ENCODE assay signal across 13 cellular contexts in genomic region chr17:50902768-50903353, GRCh38. TPM values are rescaled to one million over a fixed set of nuclear protein-coding genes. Genes with fewer than 3 reads are reported as not detected.
DNase-seq lines count a peak whose midpoint lies in the region; ATAC-seq, FAIRE-seq and TF ChIP-seq lines count a peak whose summit lies in the region.
"Had no signal": no experiment of that assay in that cellular context is flagged by ENCODE, and none has a peak within 500 bp of the region (broad histone marks: within the 10 kb centered on the region; RNA-seq: fewer than 3 reads in every experiment).

No MANE protein-coding gene starts in this region.

- H3K36me3 Mint-ChIP-seq in activated naive CD4-positive, alpha-beta T cell treated with anti-CD3 and anti-CD28 coated beads, Interleukin-2, amount 50 U/mL, for 24 hours: no peaks in the 10 kb centered on the region
- H3K36me3 Mint-ChIP-seq in astrocyte (ENCODE audit: low read depth, unreplicated experiment) (no peaks in the 10 kb centered on the region), mesothelial cell of epicardium (no peaks in the 10 kb centered on the region)
- H3K36me3 Mint-ChIP-seq in stimulated activated memory B cell treated with anti-CD40 and anti-IgM and Interleukin-4, amounts not matched to agents 10 μg/mL and 1 μg/mL and 100 μg/mL, for 72 hours: no peaks in the 10 kb centered on the region

- no peak for TF ChIP-seq POLR2A in transverse colon (IDR thresholded peaks at IDR 0.05)

- TF ChIP-seq CTCF in astrocyte (IDR thresholded peaks at IDR 0.05; ENCODE audit: insufficient read depth, low read depth, low read length) (no peak), mesothelial cell of epicardium (IDR thresholded peaks at IDR 0.05; ENCODE audit: unreplicated experiment) (no peak), transverse colon (IDR thresholded peaks at IDR 0.05) (no peak)

- WGBS in transverse colon (ENCODE audit: low coverage in 1 of 2), 2 donors: 60 to 82% methylated on average over 2 to 8 of the region's 8 CpGs

- no peaks in the 10 kb centered on the region for H3K27me3 Mint-ChIP-seq in activated naive CD4-positive, alpha-beta T cell treated with anti-CD3 and anti-CD28 coated beads, Interleukin-2, amount 50 U/mL, for 24 hours
- H3K27me3 Mint-ChIP-seq in astrocyte (ENCODE audit: low read depth, unreplicated experiment): peaks cover 3% of the 10 kb centered on the region
- no peaks in the 10 kb centered on the region for H3K27me3 Mint-ChIP-seq in mesothelial cell of epicardium (ENCODE audit: low read depth)
- H3K27me3 Mint-ChIP-seq in stimulated activated memory B cell treated with anti-CD40 and anti-IgM and Interleukin-4, amounts not matched to agents 10 μg/mL and 1 μg/mL and 100 μg/mL, for 72 hours: no peaks in the 10 kb centered on the region

- no peaks in the 10 kb centered on the region for H3K9me3 Mint-ChIP-seq in activated naive CD4-positive, alpha-beta T cell treated with anti-CD3 and anti-CD28 coated beads, Interleukin-2, amount 50 U/mL, for 24 hours
- no peaks in the 10 kb centered on the region for H3K9me3 Mint-ChIP-seq in astrocyte (ENCODE audit: unreplicated experiment)
- H3K9me3 Mint-ChIP-seq in mesothelial cell of epicardium: no peaks in the 10 kb centered on the region
- no peaks in the 10 kb centered on the region for H3K9me3 Mint-ChIP-seq in stimulated activated memory B cell treated with anti-CD40 and anti-IgM and Interleukin-4, amounts not matched to agents 10 μg/mL and 1 μg/mL and 100 μg/mL, for 72 hours

- ATAC-seq in stimulated activated memory B cell treated with anti-CD40 and anti-IgM and Interleukin-4, amounts not matched to agents 10 μg/mL and 1 μg/mL and 100 μg/mL, for 72 hours: no peak
- ATAC-seq: esophagus mucosa had no signal

- H3K9ac ChIP-seq in astrocyte (ENCODE audit: low read length): no peak overlapping the region

- TF ChIP-seq EP300 in transverse colon (IDR thresholded peaks at IDR 0.05; ENCODE audit: low read depth): no peak

- peaks cover 40% of the 10 kb centered on the region for H3K4me1 Mint-ChIP-seq in activated naive CD4-positive, alpha-beta T cell treated with anti-CD3 and anti-CD28 coated beads, Interleukin-2, amount 50 U/mL, for 24 hours
- H3K4me1 Mint-ChIP-seq in astrocyte (ENCODE audit: low read depth, unreplicated experiment): peaks cover 19% of the 10 kb centered on the region
- H3K4me1 Mint-ChIP-seq in mesothelial cell of epicardium: peaks cover 48% of the 10 kb centered on the region
- peaks cover 23% of the 10 kb centered on the region for H3K4me1 Mint-ChIP-seq in stimulated activated memory B cell treated with anti-CD40 and anti-IgM and Interleukin-4, amounts not matched to agents 10 μg/mL and 1 μg/mL and 100 μg/mL, for 72 hours

- no peak overlapping the region for H3K4me2 ChIP-seq in astrocyte (ENCODE audit: low read length)

- H3K27ac Mint-ChIP-seq in activated naive CD4-positive, alpha-beta T cell treated with anti-CD3 and anti-CD28 coated beads, Interleukin-2, amount 50 U/mL, for 24 hours: peak overlapping the region; percentile 65
- H3K27ac Mint-ChIP-seq in astrocyte (ENCODE audit: unreplicated experiment) (no peak overlapping the region), mesothelial cell of epicardium (peak overlapping the region; percentile 89)
- no peak overlapping the region for H3K27ac Mint-ChIP-seq in stimulated activated memory B cell treated with anti-CD40 and anti-IgM and Interleukin-4, amounts not matched to agents 10 μg/mL and 1 μg/mL and 100 μg/mL, for 72 hours

- H2AFZ ChIP-seq in astrocyte (ENCODE audit: low read depth, low read length): peak overlapping the region; percentile 35

- intact Hi-C loops in transverse colon (cut with DNase I; ENCODE audit: low total_unique reads): loop anchor here (5.0 kb wide), 1 partner anchor 36 kb away; the partner anchor contains the start of gene TOB1

- H3K27ac ChIP-seq in astrocyte (ENCODE audit: low read depth, low read length) (no peak overlapping the region), transverse colon (peak overlapping the region; percentile 82 to 95 (median 92))
- H3K27ac ChIP-seq: SK-N-MC had no signal

- peaks cover 5% of the 10 kb centered on the region for H3K27me3 ChIP-seq in astrocyte (ENCODE audit: insufficient read depth, low read length)
- no peaks in the 10 kb centered on the region for H3K27me3 ChIP-seq in transverse colon

- DNase-seq in activated naive CD4-positive, alpha-beta T cell treated with anti-CD3 and anti-CD28 coated beads, Interleukin-2, amount 50 U/mL, for 16 hours: no peak
- DNase-seq in astrocyte (ENCODE audit: low read depth) (no peak), mesothelial cell of epicardium (ENCODE audit: low spot score in 2 of 2, unreplicated experiment in 2 of 2) (no peak), transverse colon (no peak), NCI-H2171 (lab: John Stamatoyannopoulos, UW) (no peak), amygdala (lab: John Stamatoyannopoulos, UW) (no peak)
- DNase-seq: activated CD4-positive, alpha-beta T cell treated with anti-CD3 and anti-CD28 coated beads, Interleukin-2, amount 50 U/mL, for 4 hours; NCI-H524; nucleus accumbens had no signal

- no peaks in the 10 kb centered on the region for H4K20me1 ChIP-seq in astrocyte (ENCODE audit: insufficient read depth, low read length)

- FAIRE-seq in astrocyte (lab: Jason Lieb, UNC): no peak

- no peaks in the 10 kb centered on the region for H3K79me2 ChIP-seq in astrocyte (ENCODE audit: insufficient read depth, low read length)

- H3K36me3 ChIP-seq in astrocyte (ENCODE audit: insufficient read depth, low read length) (no peaks in the 10 kb centered on the region), transverse colon (no peaks in the 10 kb centered on the region)

- in situ Hi-C loops in transverse colon (cut with MboI; ENCODE audit: low pct_ligation_motif_present in 1 of 4, low pct_unique_long_range_greater_than_20kb in 1 of 4, low sequenced_read_pairs in 3 of 4): no loop called here

- H3K9me3 ChIP-seq in astrocyte (ENCODE audit: insufficient read depth, low read depth, low read length) (no peaks in the 10 kb centered on the region), transverse colon (no peaks in the 10 kb centered on the region)

- peaks cover 14% of the 10 kb centered on the region for H3K4me1 ChIP-seq in astrocyte (ENCODE audit: insufficient read depth, low read length)
- H3K4me1 ChIP-seq in transverse colon: peaks cover 23 to 34% (median 28%) of the 10 kb centered on the region in 4 donors

- H3K4me3 ChIP-seq in astrocyte (ENCODE audit: insufficient read depth, low read depth, low read length) (no peak overlapping the region), transverse colon (no peak overlapping the region)
- H3K4me3 ChIP-seq: SK-N-MC had no signal

- no peak overlapping the region for H3K4me3 Mint-ChIP-seq in activated naive CD4-positive, alpha-beta T cell treated with anti-CD3 and anti-CD28 coated beads, Interleukin-2, amount 50 U/mL, for 24 hours
- H3K4me3 Mint-ChIP-seq in astrocyte (ENCODE audit: unreplicated experiment): no peak overlapping the region
- H3K4me3 Mint-ChIP-seq in mesothelial cell of epicardium: no peak overlapping the region
- no peak overlapping the region for H3K4me3 Mint-ChIP-seq in stimulated activated memory B cell treated with anti-CD40 and anti-IgM and Interleukin-4, amounts not matched to agents 10 μg/mL and 1 μg/mL and 100 μg/mL, for 72 hours

RNA-seq across cellular contexts. Expression of gene TOB1, which starts 36.7 kb away (rescaled TPM):
- total RNA-seq in astrocyte (59.1 and 71.6 TPM in 2 replicates), mesothelial cell of epicardium (29.4 to 34.7 TPM (median 32.0 TPM) in 3 replicates), transverse colon (10 to 100 TPM; 69.1 to 88.3 (median 75.5) TPM)

Comparison
In these comparisons a context has a peak if more than half of its experiments do, and no peak if none do; other contexts are left out.
1. H3K27ac Mint-ChIP-seq: peak in activated naive CD4-positive, alpha-beta T cell treated with anti-CD3 and anti-CD28 coated beads, Interleukin-2, amount 50 U/mL, for 24 hours (single experiment) and mesothelial cell of epicardium (single experiment); none in astrocyte (single experiment) and stimulated activated memory B cell treated with anti-CD40 and anti-IgM and Interleukin-4, amounts not matched to agents 10 μg/mL and 1 μg/mL and 100 μg/mL, for 72 hours (single experiment).